In the genomic region with DNA sequence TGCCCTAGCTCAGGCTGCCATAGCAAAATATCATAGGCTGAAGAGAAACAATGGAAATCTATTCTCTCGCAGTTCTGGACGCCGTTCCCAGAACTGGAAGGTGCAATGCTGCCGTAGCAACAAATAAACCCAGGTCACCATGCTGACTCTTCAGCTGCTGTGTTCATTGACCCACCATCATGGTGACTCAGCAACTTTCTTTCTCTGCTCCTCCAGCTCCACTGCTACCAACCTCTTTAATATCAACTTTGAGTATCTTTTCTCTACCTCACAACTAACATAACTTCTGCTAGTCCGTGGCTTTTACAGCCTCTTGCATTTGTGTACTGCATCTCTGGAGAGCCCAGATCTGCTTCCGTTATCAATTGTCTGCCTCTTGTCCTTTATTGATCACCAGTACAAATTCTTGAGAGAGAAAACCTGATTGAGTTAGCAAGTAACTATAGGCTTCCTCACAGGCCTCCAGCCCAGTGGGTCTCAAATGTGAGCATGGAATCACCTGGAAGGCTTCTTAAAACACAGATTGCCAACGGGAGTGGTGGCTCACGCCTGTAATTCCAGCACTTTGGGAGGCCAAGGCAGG, we compare ENCODE assay signal across 13 cellular contexts. TPM values are rescaled to one million over a fixed set of nuclear protein-coding genes. Genes with fewer than 3 reads are reported as not detected.
DNase-seq lines count a peak whose midpoint lies in the region; FAIRE-seq and TF ChIP-seq lines count a peak whose summit lies in the region.
"Had no signal": no experiment of that assay in that cellular context is flagged by ENCODE, and none has a peak within 500 bp of the region (broad histone marks: within the 10 kb centered on the region; RNA-seq: fewer than 3 reads in every experiment).

No MANE protein-coding gene starts in this region.

- H3K4me3 Mint-ChIP-seq in activated CD4-positive, alpha-beta T cell treated with anti-CD3 and anti-CD28 coated beads, Interleukin-2, amount 10 ng/mL, durations not matched to agents 24 days and 14 days: no peak overlapping the region
- H3K4me3 Mint-ChIP-seq: IgD-negative memory B cell; nephron; stimulated activated effector memory CD8-positive, alpha-beta T cell treated with anti-CD3 and anti-CD28 coated beads, Interleukin-12 subunit alpha, Interleukin-12 subunit beta, amount 100 ng/mL, for 72 hours; T-helper 1 cell treated with Interleukin-12 subunit alpha and Interleukin-12 subunit beta and Interleukin-4 antibody, amounts not matched to agents 30 μg/mL and 1 μg/mL, for 36 hours had no signal

- H3K27ac ChIP-seq in endothelial cell of umbilical vein (ENCODE audit: insufficient read depth, low read depth, low read length): no peak overlapping the region
- H3K27ac ChIP-seq in parathyroid adenoma: no peak overlapping the region

- no TSS peak for BruUV-seq in endothelial cell of umbilical vein (replicated peaks; lab: Mats Ljungman, UMichigan)

- H3K4me2 ChIP-seq in endothelial cell of umbilical vein (ENCODE audit: insufficient read depth, low read length) (no peak overlapping the region), parathyroid adenoma (ENCODE audit: low read length) (no peak overlapping the region)

- intact Hi-C loops in endothelial cell of umbilical vein (cut with micrococcal nuclease): no loop called here
- intact Hi-C loops in activated CD4-positive, alpha-beta T cell treated with anti-CD3 and anti-CD28 coated beads, Interleukin-2, amount 10 ng/mL, durations not matched to agents 24 days and 14 days (cut with micrococcal nuclease): no loop called here

- no peaks in the 10 kb centered on the region for H3K9me3 Mint-ChIP-seq in activated CD4-positive, alpha-beta T cell treated with anti-CD3 and anti-CD28 coated beads, Interleukin-2, amount 10 ng/mL, durations not matched to agents 24 days and 14 days
- H3K9me3 Mint-ChIP-seq: IgD-negative memory B cell; nephron; stimulated activated effector memory CD8-positive, alpha-beta T cell treated with anti-CD3 and anti-CD28 coated beads, Interleukin-12 subunit alpha, Interleukin-12 subunit beta, amount 100 ng/mL, for 72 hours; T-helper 1 cell treated with Interleukin-12 subunit alpha and Interleukin-12 subunit beta and Interleukin-4 antibody, amounts not matched to agents 30 μg/mL and 1 μg/mL, for 36 hours had no signal

- H2AFZ ChIP-seq in endothelial cell of umbilical vein (ENCODE audit: low read depth, low read length): peak overlapping the region; percentile 50
- peak overlapping the region; percentile 6 for H2AFZ ChIP-seq in parathyroid adenoma

- H3K4me1 Mint-ChIP-seq in activated CD4-positive, alpha-beta T cell treated with anti-CD3 and anti-CD28 coated beads, Interleukin-2, amount 10 ng/mL, durations not matched to agents 24 days and 14 days: peaks cover 10% of the 10 kb centered on the region
- H3K4me1 Mint-ChIP-seq: stimulated activated effector memory CD8-positive, alpha-beta T cell treated with anti-CD3 and anti-CD28 coated beads, Interleukin-12 subunit alpha, Interleukin-12 subunit beta, amount 100 ng/mL, for 72 hours had no signal

- H3K4me1 ChIP-seq in endothelial cell of umbilical vein (ENCODE audit: control insufficient read depth, extremely low read depth, insufficient read depth, low read length): peaks cover 6% of the 10 kb centered on the region
- no peaks in the 10 kb centered on the region for H3K4me1 ChIP-seq in parathyroid adenoma

- H3K27me3 ChIP-seq in endothelial cell of umbilical vein (ENCODE audit: control insufficient read depth in 2 of 2, insufficient read depth in 2 of 2, low read length in 2 of 2) (no peaks in the 10 kb centered on the region), parathyroid adenoma (ENCODE audit: control insufficient read depth, insufficient read depth, low read length) (no peaks in the 10 kb centered on the region)

- H3K9me1 ChIP-seq in endothelial cell of umbilical vein (replicated peaks; ENCODE audit: control insufficient read depth, extremely low read depth, insufficient read depth, low read length): no peaks in the 10 kb centered on the region

- H3K79me2 ChIP-seq in endothelial cell of umbilical vein (ENCODE audit: control insufficient read depth, insufficient read depth, low read length): no peaks in the 10 kb centered on the region
- H3K79me2 ChIP-seq in parathyroid adenoma: no peaks in the 10 kb centered on the region

- no peak overlapping the region for H3K9ac ChIP-seq in endothelial cell of umbilical vein (replicated peaks; ENCODE audit: extremely low read depth, insufficient read depth, low read length)
- H3K9ac ChIP-seq in parathyroid adenoma: no peak overlapping the region

- no peaks in the 10 kb centered on the region for H3K36me3 ChIP-seq in endothelial cell of umbilical vein (ENCODE audit: control insufficient read depth in 2 of 2, extremely low read depth in 1 of 2, insufficient read depth in 2 of 2, low read length in 2 of 2)
- H3K36me3 ChIP-seq in parathyroid adenoma (ENCODE audit: control insufficient read depth, insufficient read depth, low read length): no peaks in the 10 kb centered on the region

- no peak overlapping the region for H3K27ac Mint-ChIP-seq in activated CD4-positive, alpha-beta T cell treated with anti-CD3 and anti-CD28 coated beads, Interleukin-2, amount 10 ng/mL, durations not matched to agents 24 days and 14 days
- H3K27ac Mint-ChIP-seq: IgD-negative memory B cell; stimulated activated effector memory CD8-positive, alpha-beta T cell treated with anti-CD3 and anti-CD28 coated beads, Interleukin-12 subunit alpha, Interleukin-12 subunit beta, amount 100 ng/mL, for 72 hours; T-helper 1 cell treated with Interleukin-12 subunit alpha and Interleukin-12 subunit beta and Interleukin-4 antibody, amounts not matched to agents 30 μg/mL and 1 μg/mL, for 36 hours had no signal

- peaks cover 2% of the 10 kb centered on the region for H3K36me3 Mint-ChIP-seq in activated CD4-positive, alpha-beta T cell treated with anti-CD3 and anti-CD28 coated beads, Interleukin-2, amount 10 ng/mL, durations not matched to agents 24 days and 14 days (ENCODE audit: low read depth)
- H3K36me3 Mint-ChIP-seq: IgD-negative memory B cell; stimulated activated effector memory CD8-positive, alpha-beta T cell treated with anti-CD3 and anti-CD28 coated beads, Interleukin-12 subunit alpha, Interleukin-12 subunit beta, amount 100 ng/mL, for 72 hours had no signal

- no peak for FAIRE-seq in endothelial cell of umbilical vein (lab: Jason Lieb, UNC)

- no peak for TF ChIP-seq CTCF in endothelial cell of umbilical vein (IDR thresholded peaks at IDR 0.05; ENCODE audit: extremely low read depth in 1 of 2, insufficient read depth in 1 of 2, low read depth in 1 of 2, low read length in 2 of 2)
- TF ChIP-seq CTCF in parathyroid adenoma (IDR thresholded peaks at IDR 0.05): no peak

- CTCF ChIA-PET in endothelial cell of umbilical vein (lab: Charles Lee): no interaction called here

- TF ChIP-seq POLR2A in endothelial cell of umbilical vein (IDR thresholded peaks at IDR 0.05; ENCODE audit: low read depth, low read length): no peak

- DNase-seq in NCI-H510A treated with DMSO at 0.1 percent for 48 hours (lab: John Stamatoyannopoulos, UW): peak; percentile 2
- no peak for DNase-seq in NCI-H510A (lab: John Stamatoyannopoulos, UW)
- DNase-seq in NCI-H748 (lab: John Stamatoyannopoulos, UW; ENCODE audit: unreplicated experiment): peak; percentile 55
- no peak for DNase-seq in endothelial cell of umbilical vein (ENCODE audit: low read depth, low spot score)
- no peak for DNase-seq in NOMO-1 (lab: John Stamatoyannopoulos, UW; ENCODE audit: unreplicated experiment in 2 of 2)
- DNase-seq in stimulated activated CD4-positive, alpha-beta T cell treated with anti-CD3 and anti-CD28 coated beads, Interleukin-2, amount 100 ng/mL, for 24 hours: no peak
- no peak for DNase-seq in activated CD4-positive, alpha-beta T cell treated with anti-CD3 and anti-CD28 coated beads, Interleukin-2, amount 10 ng/mL, durations not matched to agents 24 days and 14 days
- DNase-seq: NCI-H526 had no signal

- no peaks in the 10 kb centered on the region for H3K9me3 ChIP-seq in endothelial cell of umbilical vein (replicated peaks; ENCODE audit: control insufficient read depth, insufficient read depth, low read length)
- no peaks in the 10 kb centered on the region for H3K9me3 ChIP-seq in parathyroid adenoma (ENCODE audit: control insufficient read depth, low read length)

- POLR2A ChIA-PET in endothelial cell of umbilical vein (lab: Charles Lee): no interaction called here

- H3K27me3 Mint-ChIP-seq in activated CD4-positive, alpha-beta T cell treated with anti-CD3 and anti-CD28 coated beads, Interleukin-2, amount 10 ng/mL, durations not matched to agents 24 days and 14 days: no peaks in the 10 kb centered on the region
- H3K27me3 Mint-ChIP-seq: IgD-negative memory B cell had no signal

- H3K4me3 ChIP-seq in endothelial cell of umbilical vein (replicated peaks in 1 of 3; ENCODE audit: insufficient read depth in 1 of 3, low read depth in 1 of 3, low read length in 3 of 3) (no peak overlapping the region), parathyroid adenoma (ENCODE audit: low read depth, low read length) (no peak overlapping the region)

- no peaks in the 10 kb centered on the region for H4K20me1 ChIP-seq in endothelial cell of umbilical vein (replicated peaks; ENCODE audit: control insufficient read depth, extremely low read depth, insufficient read depth, low read length)

- dilution Hi-C loops in endothelial cell of umbilical vein (cut with MboI; ENCODE audit: extremely low pct_ligation_motif_present, low sequenced_read_pairs): no loop called here

TF ChIP-seq in endothelial cell of umbilical vein, 7 proteins besides CTCF, POLR2A, EP300 and RAD21 (continues in another document):
- no peak for TF ChIP-seq GATA2 (IDR thresholded peaks at IDR 0.05; ENCODE audit: insufficient read depth, insufficient read length, low read depth, low read length)
- TF ChIP-seq, protein P1, sequence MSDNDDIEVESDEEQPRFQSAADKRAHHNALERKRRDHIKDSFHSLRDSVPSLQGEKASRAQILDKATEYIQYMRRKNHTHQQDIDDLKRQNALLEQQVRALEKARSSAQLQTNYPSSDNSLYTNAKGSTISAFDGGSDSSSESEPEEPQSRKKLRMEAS (IDR thresholded peaks at IDR 0.05; ENCODE audit: insufficient read depth, insufficient read length): no peak
- no peak for TF ChIP-seq MYC (IDR thresholded peaks at IDR 0.05; ENCODE audit: low read depth, low read length)
- TF ChIP-seq JUN (IDR thresholded peaks at IDR 0.05; ENCODE audit: borderline replicate concordance, insufficient read depth, insufficient read length, low read depth): no peak

RNA-seq across cellular contexts. Expression of gene SLC30A5, which starts 47.3 kb away (rescaled TPM):
- 37.0 and 47.2 TPM in 2 replicates for total RNA-seq in endothelial cell of umbilical vein
- polyA plus RNA-seq in endothelial cell of umbilical vein: 33.0 and 46.4 TPM in 2 replicates
- 18.9 and 21.0 TPM in 2 replicates for polyA plus RNA-seq in endothelial cell of umbilical vein (2011; cell fraction: cytosol; rRNA removed)
- 37.1 and 44.4 TPM in 2 replicates for polyA plus RNA-seq in endothelial cell of umbilical vein (2011; cell fraction: nucleus; rRNA removed)
- polyA plus RNA-seq in endothelial cell of umbilical vein (2012): 21.3 and 26.2 TPM in 2 replicates
- 104 and 109 TPM in 2 replicates for polyA minus RNA-seq in endothelial cell of umbilical vein
- polyA minus RNA-seq in endothelial cell of umbilical vein (2011; cell fraction: cytosol; rRNA and poly(A)+ RNA removed): 42.3 TPM
- polyA minus RNA-seq in endothelial cell of umbilical vein (2011; cell fraction: nucleus; rRNA and poly(A)+ RNA removed): 21.6 and 27.3 TPM in 2 replicates
- 60.2 and 65.4 TPM in 2 replicates for total RNA-seq in activated CD4-positive, alpha-beta T cell treated with anti-CD3 and anti-CD28 coated beads, Interleukin-2, amount 10 ng/mL, durations not matched to agents 24 days and 14 days

Comparison
In these comparisons a context has a peak if more than half of its experiments do, and no peak if none do; other contexts are left out.
1. DNase-seq: peak in NCI-H510A treated with DMSO at 0.1 percent for 48 hours (single experiment) and NCI-H748 (single experiment); none in NCI-H510A (single experiment), endothelial cell of umbilical vein (single experiment), NOMO-1 (0 of 2), stimulated activated CD4-positive, alpha-beta T cell treated with anti-CD3 and anti-CD28 coated beads, Interleukin-2, amount 100 ng/mL, for 24 hours (0 of 2) and activated CD4-positive, alpha-beta T cell treated with anti-CD3 and anti-CD28 coated beads, Interleukin-2, amount 10 ng/mL, durations not matched to agents 24 days and 14 days (single experiment).